ENCODE assay signal across 29 cellular contexts in the genomic region with DNA sequence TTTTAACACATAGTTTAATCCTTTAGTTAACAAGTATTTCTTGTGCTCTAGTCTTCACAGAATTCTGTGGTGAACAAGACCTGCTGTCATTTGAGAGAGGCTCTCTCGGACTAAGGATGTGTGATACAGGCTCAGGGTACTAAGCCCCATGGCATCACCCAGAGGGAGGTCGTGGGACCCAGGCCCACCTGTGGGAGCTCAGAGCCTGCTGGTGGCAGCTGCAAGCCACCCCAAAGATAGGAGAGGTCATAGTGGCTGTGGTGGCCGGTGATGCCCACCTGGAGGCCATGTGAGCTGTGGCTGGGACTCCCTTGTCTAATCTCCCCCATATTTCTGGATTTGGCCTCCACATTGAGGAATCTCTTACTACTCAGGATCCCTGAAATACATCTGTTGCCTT. TPM values are rescaled to one million over a fixed set of nuclear protein-coding genes. Genes with fewer than 3 reads are reported as not detected.
DNase-seq lines count a peak whose midpoint lies in the region; ATAC-seq, FAIRE-seq and TF ChIP-seq lines count a peak whose summit lies in the region.
"Had no signal": no experiment of that assay in that cellular context is flagged by ENCODE, and none has a peak within 500 bp of the region (broad histone marks: within the 10 kb centered on the region; RNA-seq: fewer than 3 reads in every experiment).

No MANE protein-coding gene starts in this region.

- H3K23ac ChIP-seq in H1 (ENCODE audit: insufficient read length), result no peak overlapping the region

- no peak overlapping the region for H3K18ac ChIP-seq in H1 (ENCODE audit: extremely low read depth, low read length)

- peaks cover 68% of the 10 kb centered on the region for H3K4me1 ChIP-seq in BLaER1
- H3K4me1 ChIP-seq in H1 (replicated peaks in 1 of 4; ENCODE audit: control insufficient read depth in 3 of 4, insufficient read depth in 4 of 4, low read length in 3 of 4), result peaks cover 0 to 4% (median under 1%) of the 10 kb centered on the region in 4 experiments; a peak in 2 of 7 replicates
- H3K4me1 ChIP-seq in hepatocyte (ENCODE audit: insufficient read depth), result no peaks in the 10 kb centered on the region
- H3K4me1 ChIP-seq: A549 had no signal

- no peak for FAIRE-seq in H1 (lab: Jason Lieb, UNC)
- FAIRE-seq: A549, GM12878, GM12892, GM18507, GM19239 had no signal

- no peak overlapping the region for H2AK5ac ChIP-seq in H1 (ENCODE audit: low read depth, low read length)

- no peaks in the 10 kb centered on the region for H3K79me1 ChIP-seq in H1 (ENCODE audit: low read depth, low read length)

- H3K14ac ChIP-seq in H1 (ENCODE audit: insufficient read length), result no peak overlapping the region

- H3K4me3 Mint-ChIP-seq in activated CD4-positive, alpha-beta T cell treated with anti-CD3 and anti-CD28 coated beads, Interleukin-2, amount 10 ng/mL, durations not matched to agents 7 days and 5 days, result no peak overlapping the region
- no peak overlapping the region for H3K4me3 Mint-ChIP-seq in chondrocyte (ENCODE audit: unreplicated experiment)
- H3K4me3 Mint-ChIP-seq: B cell; CD14-positive monocyte; CD4-positive, alpha-beta memory T cell; CD4-positive, CD25-positive, alpha-beta regulatory T cell; CD8-positive, alpha-beta memory T cell had no signal

- H2AFZ ChIP-seq in H1 (ENCODE audit: low read length) (no peak overlapping the region), hepatocyte (no peak overlapping the region)

- H3K27ac ChIP-seq in BLaER1, result no peak overlapping the region
- no peak overlapping the region for H3K27ac ChIP-seq in H1 (ENCODE audit: low read depth, low read length)
- H3K27ac ChIP-seq in hepatocyte, result no peak overlapping the region
- H3K27ac ChIP-seq: 22Rv1, A549 had no signal

- 0 out of 2 replicates have a peak overlapping the region, but pooled peaks have one; percentile 33 for H2BK12ac ChIP-seq in H1 (ENCODE audit: low read depth, low read length)

- H3K4me1 Mint-ChIP-seq in activated CD4-positive, alpha-beta T cell treated with anti-CD3 and anti-CD28 coated beads, Interleukin-2, amount 10 ng/mL, durations not matched to agents 7 days and 5 days, result peaks cover 10% of the 10 kb centered on the region
- H3K4me1 Mint-ChIP-seq in chondrocyte (ENCODE audit: low read depth), result peaks cover 17% of the 10 kb centered on the region
- H3K4me1 Mint-ChIP-seq: B cell; CD8-positive, alpha-beta memory T cell had no signal

- no peak overlapping the region for H3K9ac ChIP-seq in BLaER1
- H3K9ac ChIP-seq in H1 (replicated peaks in 1 of 4; ENCODE audit: extremely low read depth in 1 of 4, low read depth in 3 of 4, low read length in 3 of 4), result no peak overlapping the region

- TF ChIP-seq CTCF in chondrocyte (IDR thresholded peaks at IDR 0.05), result no peak
- TF ChIP-seq CTCF in H1 (IDR thresholded peaks at IDR 0.05; ENCODE audit: control extremely low read depth in 1 of 3, insufficient read depth in 1 of 3, low read depth in 1 of 3, low read length in 3 of 3), result no peak
- no peak for TF ChIP-seq CTCF in hepatocyte (IDR thresholded peaks at IDR 0.05; ENCODE audit: poor library complexity)

- TF ChIP-seq POLR2A in H1 (IDR thresholded peaks at IDR 0.05; ENCODE audit: control extremely low read depth in 1 of 2, low read depth in 2 of 2, low read length in 2 of 2), result no peak

- POLR2A ChIA-PET in activated CD4-positive, alpha-beta T cell treated with anti-CD3 and anti-CD28 coated beads, Interleukin-2, amount 10 ng/mL, durations not matched to agents 7 days and 5 days (lab: Charles Lee), result no interaction called here
- POLR2A ChIA-PET in H1 (lab: Charles Lee; ENCODE audit: partially characterized antibody), result interaction anchor here (1.7 kb wide), 1 partner anchor 154 kb away, joined by 10 read pairs; the partner anchor contains the start of gene ATF3

- H3K36me3 ChIP-seq in BLaER1, result no peaks in the 10 kb centered on the region
- H3K36me3 ChIP-seq in H1 (ENCODE audit: control insufficient read depth in 2 of 4, insufficient read depth in 4 of 4, low read length in 3 of 4), result no peaks in the 10 kb centered on the region
- H3K36me3 ChIP-seq in hepatocyte (replicated peaks; ENCODE audit: insufficient read depth, low read depth), result no peaks in the 10 kb centered on the region

- no peaks in the 10 kb centered on the region for H3K9me2 ChIP-seq in hepatocyte (replicated peaks; ENCODE audit: insufficient read depth)

- no peaks in the 10 kb centered on the region for H3K79me2 ChIP-seq in H1 (ENCODE audit: control insufficient read depth in 1 of 2, insufficient read depth in 2 of 2, low read length in 2 of 2)
- H3K79me2 ChIP-seq in hepatocyte, result no peaks in the 10 kb centered on the region

- no peak for DNase-seq in activated CD4-positive, alpha-beta T cell treated with anti-CD3 and anti-CD28 coated beads, Interleukin-2, amount 10 ng/mL, durations not matched to agents 7 days and 5 days
- DNase-seq in activated CD4-positive, alpha-beta T cell treated with anti-CD3 and anti-CD28 coated beads for 4 hours, result no peak
- DNase-seq in chondrocyte (ENCODE audit: low spot score) (peak; percentile 70), H1 (ENCODE audit: low read depth in 1 of 2, low spot score in 2 of 2) (no peak), hepatocyte (ENCODE audit: low spot score) (no peak)
- DNase-seq in activated naive CD4-positive, alpha-beta T cell treated with anti-CD3 and anti-CD28 coated beads, Interleukin-2, amount 50 U/mL, for 16 hours, result no peak
- DNase-seq: AML-193; C1 segment of cervical spinal cord; CD4-positive, alpha-beta memory T cell; CD4-positive, CD25-positive, alpha-beta regulatory T cell; CD8-positive, alpha-beta memory T cell; COR-L47; DMS 273 treated with DMSO at 0.1 percent for 48 hours; DMS153; DMS53; DMS79; DND-41; EL; GDM1 had no signal

- H3K4me3 ChIP-seq in BLaER1 (no peak overlapping the region), H1 (ENCODE audit: extremely low read depth in 1 of 4, insufficient read depth in 2 of 4, low read depth in 3 of 4, low read length in 4 of 4) (no peak overlapping the region), hepatocyte (no peak overlapping the region)
- H3K4me3 ChIP-seq: A549, GM12878 had no signal

- H2BK5ac ChIP-seq in H1 (ENCODE audit: low read depth, low read length), result no peak overlapping the region

- H3K23me2 ChIP-seq in H1 (ENCODE audit: low read depth, low read length), result no peaks in the 10 kb centered on the region

- no peak for TF ChIP-seq EP300 in H1 (IDR thresholded peaks at IDR 0.05; ENCODE audit: borderline replicate concordance in 1 of 2, low read depth in 2 of 2, low read length in 2 of 2)

- ATAC-seq in HG02885 (IDR thresholded peaks at IDR 0.05; ENCODE audit: poor library complexity, unreplicated experiment), result no peak
- ATAC-seq: A549, GM12878 had no signal

- H3K4ac ChIP-seq in H1 (replicated peaks; ENCODE audit: insufficient read length, low read depth, low read length), result no peak overlapping the region

- H3K27ac Mint-ChIP-seq in activated CD4-positive, alpha-beta T cell treated with anti-CD3 and anti-CD28 coated beads, Interleukin-2, amount 10 ng/mL, durations not matched to agents 7 days and 5 days, result peak overlapping the region; percentile 0
- H3K27ac Mint-ChIP-seq in chondrocyte (ENCODE audit: unreplicated experiment), result no peak overlapping the region
- H3K27ac Mint-ChIP-seq: B cell; CD14-positive monocyte; CD4-positive, alpha-beta memory T cell; CD8-positive, alpha-beta memory T cell had no signal

- H2BK15ac ChIP-seq in H1 (ENCODE audit: low read length), result no peak overlapping the region

- CTCF ChIA-PET in activated CD4-positive, alpha-beta T cell treated with anti-CD3 and anti-CD28 coated beads, Interleukin-2, amount 10 ng/mL, durations not matched to agents 7 days and 5 days (lab: Charles Lee), result interaction anchor here (1.2 to 5.1 kb wide), 11 partner anchors 13 to 549 kb away, joined by 3 to 51 read pairs (median 10); partner anchors contain the start of genes DTL and INTS7
- CTCF ChIA-PET in H1 (lab: Charles Lee; ENCODE audit: partially characterized antibody), result interaction anchor here (0.6 to 7.7 kb wide), 35 partner anchors 12 to 1128 kb away, joined by 3 to 143 read pairs (median 10); partner anchors contain the start of genes DTL, INTS7, PACC1 and TRAF5

- TF ChIP-seq RAD21 in H1 (IDR thresholded peaks at IDR 0.05 in 1 of 2, conservative IDR thresholded peaks at IDR 0.05 in 1 of 2; ENCODE audit: low read depth in 2 of 2, low read length in 2 of 2), result no peak

- H2BK120ac ChIP-seq in H1 (replicated peaks; ENCODE audit: low read depth, low read length), result no peak overlapping the region

- H3K9me3 ChIP-seq in BLaER1 (peaks cover 9% of the 10 kb centered on the region), H1 (ENCODE audit: insufficient read depth in 2 of 2, low read depth in 1 of 2, low read length in 1 of 2) (no peaks in the 10 kb centered on the region), hepatocyte (ENCODE audit: low read depth) (no peaks in the 10 kb centered on the region)

- H3K4me2 ChIP-seq in BLaER1 (peak overlapping the region; percentile 56), H1 (ENCODE audit: insufficient read depth in 1 of 2, low read depth in 2 of 2, low read length in 2 of 2) (no peak overlapping the region), hepatocyte (no peak overlapping the region)
- H3K4me2 ChIP-seq: A549 had no signal

- H3K27me3 Mint-ChIP-seq in activated CD4-positive, alpha-beta T cell treated with anti-CD3 and anti-CD28 coated beads, Interleukin-2, amount 10 ng/mL, durations not matched to agents 7 days and 5 days, result no peaks in the 10 kb centered on the region
- no peaks in the 10 kb centered on the region for H3K27me3 Mint-ChIP-seq in chondrocyte (ENCODE audit: low read depth)
- H3K27me3 Mint-ChIP-seq: B cell; CD4-positive, alpha-beta memory T cell; CD4-positive, CD25-positive, alpha-beta regulatory T cell; CD8-positive, alpha-beta memory T cell had no signal

- no peak overlapping the region for H4K8ac ChIP-seq in H1 (ENCODE audit: extremely low read depth, insufficient read depth, low read length)

- no peak overlapping the region for H4K5ac ChIP-seq in H1 (ENCODE audit: insufficient read length, low read depth, low read length)

- H3K27me3 ChIP-seq in BLaER1 (no peaks in the 10 kb centered on the region), H1 (replicated peaks in 1 of 4; ENCODE audit: control insufficient read depth in 3 of 4, extremely low read depth in 1 of 4, insufficient read depth in 3 of 4, low read length in 3 of 4) (no peaks in the 10 kb centered on the region), hepatocyte (no peaks in the 10 kb centered on the region)

- no peaks in the 10 kb centered on the region for H3K36me3 Mint-ChIP-seq in activated CD4-positive, alpha-beta T cell treated with anti-CD3 and anti-CD28 coated beads, Interleukin-2, amount 10 ng/mL, durations not matched to agents 7 days and 5 days (ENCODE audit: low read depth)
- no peaks in the 10 kb centered on the region for H3K36me3 Mint-ChIP-seq in chondrocyte (ENCODE audit: low read depth)
- H3K36me3 Mint-ChIP-seq: CD14-positive monocyte; CD4-positive, alpha-beta memory T cell; CD8-positive, alpha-beta memory T cell had no signal

- H2BK20ac ChIP-seq in H1 (ENCODE audit: low read length), result no peak overlapping the region

- H4K91ac ChIP-seq in H1 (replicated peaks; ENCODE audit: insufficient read length, low read length), result no peak overlapping the region

- H4K20me1 ChIP-seq in BLaER1 (no peaks in the 10 kb centered on the region), H1 (replicated peaks in 1 of 2; ENCODE audit: control insufficient read depth in 1 of 2, insufficient read depth in 2 of 2, low read length in 2 of 2) (no peaks in the 10 kb centered on the region), hepatocyte (ENCODE audit: insufficient read depth, poor library complexity, severe bottlenecking) (no peaks in the 10 kb centered on the region)

- 94% methylated on average over 3 of the region's 3 CpGs; no CpG with 5 or more reads in 1 of the 2 experiments for WGBS in H1 (ENCODE audit: extremely low coverage in 1 of 2, insufficient coverage in 1 of 2, insufficient read length in 1 of 2, insufficient replicate concordance in 2 of 2, low coverage in 1 of 2, low lambda C conversion rate in 2 of 2, missing lambda C conversion rate in 1 of 2), 2 experiments
- 83% methylated on average over 3 of the region's 3 CpGs for WGBS in hepatocyte (ENCODE audit: low lambda C conversion rate, missing lambda C conversion rate)

- H3K9me3 Mint-ChIP-seq in activated CD4-positive, alpha-beta T cell treated with anti-CD3 and anti-CD28 coated beads, Interleukin-2, amount 10 ng/mL, durations not matched to agents 7 days and 5 days, result no peaks in the 10 kb centered on the region
- peaks cover 5% of the 10 kb centered on the region for H3K9me3 Mint-ChIP-seq in chondrocyte (ENCODE audit: low read depth)
- H3K9me3 Mint-ChIP-seq: CD4-positive, alpha-beta memory T cell; CD4-positive, CD25-positive, alpha-beta regulatory T cell; CD8-positive, alpha-beta memory T cell had no signal

- H3K56ac ChIP-seq in H1 (replicated peaks; ENCODE audit: insufficient read length, low read depth, low read length), result no peak overlapping the region

RNA-seq across cellular contexts. Expression of gene NENF, which starts 22.0 kb away (rescaled TPM):
- 10 to 100 TPM; 28.3 to 29.3 TPM for total RNA-seq in activated CD4-positive, alpha-beta T cell treated with anti-CD3 and anti-CD28 coated beads, Interleukin-2, amount 10 ng/mL, durations not matched to agents 7 days and 5 days
- total RNA-seq in chondrocyte, result 48.6 to 55.0 TPM (median 50.1 TPM) in 3 replicates
- 27.0 and 28.5 TPM in 2 replicates for total RNA-seq in H1 (2021; fragmentation: NEBNext Ultra II Directional; extraction: Animal tissue kit (Norgen Biotek cat#: 25700))
- polyA plus RNA-seq in H1 (2011; rRNA removed), result 22.1 and 28.0 TPM in 2 replicates
- polyA plus RNA-seq in H1 (2011; cell fraction: cytosol; rRNA removed), result 23.4 TPM
- 24.0 TPM for polyA plus RNA-seq in H1 (2011; cell fraction: nucleus; rRNA removed)
- 35.4 to 45.5 TPM (median 38.2 TPM) in 4 replicates for polyA plus RNA-seq in H1 (2012, experiment 1 of 2)
- polyA plus RNA-seq in H1 (2012, experiment 2 of 2), result 38.7 TPM
- polyA plus RNA-seq in H1 (2013, experiment 1 of 2), result 33.8 TPM
- 38.4 TPM for polyA plus RNA-seq in H1 (2013, experiment 2 of 2)
- polyA minus RNA-seq in H1 (2011; rRNA and poly(A)+ RNA removed), result 7.1 and 7.4 TPM in 2 replicates
- polyA minus RNA-seq in H1 (2011; cell fraction: cytosol; rRNA and poly(A)+ RNA removed), result 9.5 TPM
- 8.0 TPM for polyA minus RNA-seq in H1 (2011; cell fraction: nucleus; rRNA and poly(A)+ RNA removed)
- 45.4 and 52.3 TPM in 2 replicates for total RNA-seq in hepatocyte
- polyA plus RNA-seq in hepatocyte, result 115 and 144 TPM in 2 replicates

RNA-seq across cellular contexts. Expression of gene PACC1, which starts 40.1 kb away (rescaled TPM):
- total RNA-seq in activated CD4-positive, alpha-beta T cell treated with anti-CD3 and anti-CD28 coated beads, Interleukin-2, amount 10 ng/mL, durations not matched to agents 7 days and 5 days, result 10 to 100 TPM in 1 of 2 experiments, 1 to 10 TPM in 1; 9.0 to 12.2 TPM
- total RNA-seq in chondrocyte, result 7.6 to 11.2 TPM (median 9.7 TPM) in 3 replicates
- 16.7 and 18.8 TPM in 2 replicates for total RNA-seq in H1 (2021; fragmentation: NEBNext Ultra II Directional; extraction: Animal tissue kit (Norgen Biotek cat#: 25700))
- 20.8 and 23.5 TPM in 2 replicates for polyA plus RNA-seq in H1 (2011; rRNA removed)
- 21.5 TPM for polyA plus RNA-seq in H1 (2011; cell fraction: cytosol; rRNA removed)
- 23.1 TPM for polyA plus RNA-seq in H1 (2011; cell fraction: nucleus; rRNA removed)
- polyA plus RNA-seq in H1 (2012, experiment 1 of 2), result 10.6 to 17.3 TPM (median 14.4 TPM) in 4 replicates
- polyA plus RNA-seq in H1 (2012, experiment 2 of 2), result 9.3 TPM
- polyA plus RNA-seq in H1 (2013, experiment 1 of 2), result 14.9 TPM
- 16.5 TPM for polyA plus RNA-seq in H1 (2013, experiment 2 of 2)
- 37.6 and 48.3 TPM in 2 replicates for polyA minus RNA-seq in H1 (2011; rRNA and poly(A)+ RNA removed)
- 20.5 TPM for polyA minus RNA-seq in H1 (2011; cell fraction: cytosol; rRNA and poly(A)+ RNA removed)
- 28.2 TPM for polyA minus RNA-seq in H1 (2011; cell fraction: nucleus; rRNA and poly(A)+ RNA removed)
- total RNA-seq in hepatocyte, result 10.0 and 10.4 TPM in 2 replicates
- polyA plus RNA-seq in hepatocyte, result 6.4 and 9.4 TPM in 2 replicates
